1 cellular context compared by ENCODE assay signal in genomic region chr3:47804571-47804970, GRCh38.
TF ChIP-seq lines count a peak whose summit lies in the region.

No MANE protein-coding gene starts in this region.

TF ChIP-seq in HepG2, 621 proteins besides CTCF, POLR2A, EP300 and RAD21:
- TF ChIP-seq HMGXB3 (CRISPR knock-in tag; IDR thresholded peaks at IDR 0.05; ENCODE audit: borderline replicate concordance): no peak
- no peak for TF ChIP-seq KLF9 (CRISPR knock-in tag; IDR thresholded peaks at IDR 0.05; ENCODE audit: low read depth)
- no peak for TF ChIP-seq RFXANK (CRISPR knock-in tag; IDR thresholded peaks at IDR 0.05)
- no peak for TF ChIP-seq EED (CRISPR knock-in tag; IDR thresholded peaks at IDR 0.05)
- TF ChIP-seq ZBTB37 (CRISPR knock-in tag; IDR thresholded peaks at IDR 0.05): no peak
- TF ChIP-seq PTBP1 (IDR thresholded peaks at IDR 0.05; ENCODE audit: low read depth, low read length, poor library complexity, severe bottlenecking): no peak
- TF ChIP-seq CENPBD1 (CRISPR knock-in tag; IDR thresholded peaks at IDR 0.05; ENCODE audit: borderline replicate concordance, low read depth): no peak
- TF ChIP-seq RFX5 (IDR thresholded peaks at IDR 0.05; ENCODE audit: low read depth, low read length): no peak
- no peak for TF ChIP-seq ZNF615 (CRISPR knock-in tag; IDR thresholded peaks at IDR 0.05; ENCODE audit: borderline replicate concordance)
- TF ChIP-seq PRDM10 (CRISPR knock-in tag; IDR thresholded peaks at IDR 0.05; ENCODE audit: low read depth): no peak
- no peak for TF ChIP-seq ZBED4 (CRISPR knock-in tag; IDR thresholded peaks at IDR 0.05; ENCODE audit: borderline replicate concordance)
- no peak for TF ChIP-seq ZSCAN12 (CRISPR knock-in tag; IDR thresholded peaks at IDR 0.05)
- TF ChIP-seq HBP1 (CRISPR knock-in tag; IDR thresholded peaks at IDR 0.05; ENCODE audit: low read depth): no peak
- no peak for TF ChIP-seq TOE1 (CRISPR knock-in tag; IDR thresholded peaks at IDR 0.05)
- no peak for TF ChIP-seq MXD3 (CRISPR knock-in tag; IDR thresholded peaks at IDR 0.05)
- no peak for TF ChIP-seq ZC3H13 (CRISPR knock-in tag; IDR thresholded peaks at IDR 0.05)
- no peak for TF ChIP-seq THAP8 (CRISPR knock-in tag; IDR thresholded peaks at IDR 0.05; ENCODE audit: borderline replicate concordance)
- no peak for TF ChIP-seq KMT2A (CRISPR knock-in tag; IDR thresholded peaks at IDR 0.05)
- no peak for TF ChIP-seq PHF21A (CRISPR knock-in tag; IDR thresholded peaks at IDR 0.05)
